Comparison of ENCODE assay signal across 19 cellular contexts in genomic region chr11:18248561-18248960, GRCh38. TPM values are rescaled to one million over a fixed set of nuclear protein-coding genes. Genes with fewer than 3 reads are reported as not detected.
DNase-seq lines count a peak whose midpoint lies in the region; ATAC-seq, FAIRE-seq and TF ChIP-seq lines count a peak whose summit lies in the region.
"Had no signal": no experiment of that assay in that cellular context is flagged by ENCODE, and none has a peak within 500 bp of the region (broad histone marks: within the 10 kb centered on the region; RNA-seq: fewer than 3 reads in every experiment).

SAA2 (minus strand) TSS chr11:18248668; CDS start chr11:18248011, 657 bp downstream.

- TF ChIP-seq EP300 in suprapubic skin (IDR thresholded peaks at IDR 0.05), result no peak

- H3K36me3 Mint-ChIP-seq in naive thymus-derived CD4-positive, alpha-beta T cell, result no peaks in the 10 kb centered on the region
- H3K36me3 Mint-ChIP-seq: activated naive CD4-positive, alpha-beta T cell treated with anti-CD3 and anti-CD28 coated beads, Interleukin-2, amount 50 U/mL, for 72 hours; memory B cell; natural killer cell treated with Interleukin-12 subunit alpha and Interleukin-12 subunit beta and Interleukin-15 and Interleukin-18, amount 100 ng/mL, for 72 hours had no signal

- peaks cover 0 to 2% (median 0%) of the 10 kb centered on the region in 5 donors for H3K27me3 Mint-ChIP-seq in naive thymus-derived CD4-positive, alpha-beta T cell
- H3K27me3 Mint-ChIP-seq: memory B cell had no signal

- H3K27me3 ChIP-seq in lower lobe of right lung (ENCODE audit: low read depth) (no peaks in the 10 kb centered on the region), suprapubic skin (no peaks in the 10 kb centered on the region)
- no peaks in the 10 kb centered on the region for H3K27me3 ChIP-seq in naive thymus-derived CD4-positive, alpha-beta T cell (ENCODE audit: control insufficient read depth in 2 of 2, insufficient read depth in 2 of 2, low read length in 2 of 2)
- H3K27me3 ChIP-seq: tibial nerve had no signal

- no peaks in the 10 kb centered on the region for H3K4me1 ChIP-seq in lower lobe of right lung
- peaks cover 2% of the 10 kb centered on the region for H3K4me1 ChIP-seq in suprapubic skin
- H3K4me1 ChIP-seq in naive thymus-derived CD4-positive, alpha-beta T cell (ENCODE audit: control insufficient read depth in 2 of 2, insufficient read depth in 2 of 2, low read length in 2 of 2), result no peaks in the 10 kb centered on the region
- H3K4me1 ChIP-seq: tibial nerve had no signal

- H3K4me3 Mint-ChIP-seq in naive thymus-derived CD4-positive, alpha-beta T cell, result no peak within 1 kb of the TSS
- H3K4me3 Mint-ChIP-seq: endodermal cell had no signal

- H3K4me3 ChIP-seq in epithelial cell of esophagus (ENCODE audit: low read length) (no peak within 1 kb of the TSS), lower lobe of right lung (no peak within 1 kb of the TSS), suprapubic skin (no peak within 1 kb of the TSS)
- no peak within 1 kb of the TSS for H3K4me3 ChIP-seq in naive thymus-derived CD4-positive, alpha-beta T cell (ENCODE audit: low read length)
- H3K4me3 ChIP-seq: tibial nerve had no signal

- CTCF ChIA-PET in naive thymus-derived CD4-positive, alpha-beta T cell (lab: Charles Lee), result interaction anchor here (0.6 kb wide), 1 partner anchor 480 kb away, joined by 3 read pairs; no protein-coding TSS in a partner anchor

- POLR2A ChIA-PET in naive thymus-derived CD4-positive, alpha-beta T cell (lab: Charles Lee), result no interaction called here

- no peaks in the 10 kb centered on the region for H3K9me3 ChIP-seq in lower lobe of right lung
- no peaks in the 10 kb centered on the region for H3K9me3 ChIP-seq in suprapubic skin
- H3K9me3 ChIP-seq in naive thymus-derived CD4-positive, alpha-beta T cell (ENCODE audit: control insufficient read depth in 2 of 3, low read length in 3 of 3), result no peaks in the 10 kb centered on the region
- H3K9me3 ChIP-seq: tibial nerve had no signal

- DNase-seq in RCC 7860 (ENCODE audit: low spot score) (peak; percentile 53), epithelial cell of esophagus (ENCODE audit: low read depth) (peak; percentile 63), lower lobe of right lung (no peak), suprapubic skin (ENCODE audit: low spot score in 2 of 2) (no peak), COLO668 (lab: John Stamatoyannopoulos, UW; ENCODE audit: unreplicated experiment) (no peak)
- DNase-seq in naive thymus-derived CD4-positive, alpha-beta T cell, result no peak
- DNase-seq: DMS79 treated with DMSO at 0.1 percent for 48 hours; endodermal cell; HCEC 1CT; NCI-H1092; NCI-H526 treated with DMSO at 0.1 percent for 48 hours; stimulated activated naive CD4-positive, alpha-beta T cell treated with Interleukin-2 at 50 U/mL for 16 hours had no signal

- H3K9me3 Mint-ChIP-seq in naive thymus-derived CD4-positive, alpha-beta T cell, result peaks cover 0 to 10% (median 2%) of the 10 kb centered on the region in 11 donors
- H3K9me3 Mint-ChIP-seq: activated naive CD4-positive, alpha-beta T cell treated with anti-CD3 and anti-CD28 coated beads, Interleukin-2, amount 50 U/mL, for 72 hours; natural killer cell treated with Interleukin-12 subunit alpha and Interleukin-12 subunit beta and Interleukin-15 and Interleukin-18, amount 100 ng/mL, for 72 hours had no signal

- H3K27ac ChIP-seq in lower lobe of right lung (no peak within 1 kb of the TSS), suprapubic skin (no peak within 1 kb of the TSS)
- no peak within 1 kb of the TSS for H3K27ac ChIP-seq in naive thymus-derived CD4-positive, alpha-beta T cell (ENCODE audit: low read depth, low read length)
- H3K27ac ChIP-seq: tibial nerve had no signal

- intact Hi-C loops in lower lobe of right lung (cut with DNase I), result no loop called here
- intact Hi-C loops in naive thymus-derived CD4-positive, alpha-beta T cell (cut with micrococcal nuclease), result loop anchor here in 1 of 2 donors (10.0 kb wide), 1 partner anchor 386 kb away; the partner anchor contains the start of gene SPTY2D1

- FAIRE-seq in RCC 7860 (lab: Jason Lieb, UNC), result no peak

- 58% methylated on average over 4 of the region's 5 CpGs for WGBS in suprapubic skin

- H3K27ac Mint-ChIP-seq in naive thymus-derived CD4-positive, alpha-beta T cell, result no peak within 1 kb of the TSS
- H3K27ac Mint-ChIP-seq: endodermal cell had no signal

- TF ChIP-seq CTCF in epithelial cell of esophagus (IDR thresholded peaks at IDR 0.05; ENCODE audit: insufficient read depth, low read depth, low read length, missing control alignments) (no peak), lower lobe of right lung (IDR thresholded peaks at IDR 0.05) (no peak), suprapubic skin (IDR thresholded peaks at IDR 0.05) (no peak)

- no peak for TF ChIP-seq POLR2A in suprapubic skin (IDR thresholded peaks at IDR 0.05)

- H3K4me1 Mint-ChIP-seq in naive thymus-derived CD4-positive, alpha-beta T cell, result peaks cover 0 to 34% (median 0%) of the 10 kb centered on the region in 7 donors

- ATAC-seq in lower lobe of right lung (no peak), GM18520 (IDR thresholded peaks at IDR 0.05; ENCODE audit: unreplicated experiment) (no peak)
- no peak for ATAC-seq in naive thymus-derived CD4-positive, alpha-beta T cell
- ATAC-seq: activated naive CD4-positive, alpha-beta T cell treated with anti-CD3 and anti-CD28 coated beads, Interleukin-2, amount 50 U/mL, for 72 hours; natural killer cell treated with Interleukin-12 subunit alpha and Interleukin-12 subunit beta and Interleukin-15 and Interleukin-18, amount 100 ng/mL, for 72 hours; Right ventricle myocardium inferior had no signal

- H3K36me3 ChIP-seq in lower lobe of right lung (no peaks in the 10 kb centered on the region), suprapubic skin (no peaks in the 10 kb centered on the region)
- H3K36me3 ChIP-seq in naive thymus-derived CD4-positive, alpha-beta T cell (ENCODE audit: control insufficient read depth in 2 of 3, insufficient read depth in 3 of 3, low read length in 3 of 3), result no peaks in the 10 kb centered on the region
- H3K36me3 ChIP-seq: tibial nerve had no signal

RNA-seq across cellular contexts. Expression of gene SAA2, which starts in this region (rescaled TPM):
- total RNA-seq in lower lobe of right lung (24.7 TPM), suprapubic skin (10 to 100 TPM in 3 of 4 donors, not detected in 1; 15.0 to 30.4 (median 16.2) TPM)
- not detected for total RNA-seq in naive thymus-derived CD4-positive, alpha-beta T cell
- not detected for polyA plus RNA-seq in naive thymus-derived CD4-positive, alpha-beta T cell
- total RNA-seq: activated naive CD4-positive, alpha-beta T cell treated with anti-CD3 and anti-CD28 coated beads, Interleukin-2, amount 50 U/mL, for 72 hours; natural killer cell treated with Interleukin-12 subunit alpha and Interleukin-12 subunit beta and Interleukin-15 and Interleukin-18, amount 100 ng/mL, for 72 hours; skeletal muscle tissue had no signal

Comparison
In these comparisons a context has a peak if more than half of its experiments do, and no peak if none do; other contexts are left out.
1. RNA of gene SAA2 (total RNA-seq): 24.7 TPM in lower lobe of right lung (single experiment) and 15.0 to 30.4 TPM in suprapubic skin; not detected in naive thymus-derived CD4-positive, alpha-beta T cell; every median in the first group is over 4 times any median in the second.
2. DNase-seq: peak in RCC 7860 (single experiment) and epithelial cell of esophagus (single experiment); none in lower lobe of right lung (single experiment), suprapubic skin (0 of 2), naive thymus-derived CD4-positive, alpha-beta T cell (0 of 9) and COLO668 (single experiment).